11 cellular contexts compared by ENCODE assay signal in the genomic region with DNA sequence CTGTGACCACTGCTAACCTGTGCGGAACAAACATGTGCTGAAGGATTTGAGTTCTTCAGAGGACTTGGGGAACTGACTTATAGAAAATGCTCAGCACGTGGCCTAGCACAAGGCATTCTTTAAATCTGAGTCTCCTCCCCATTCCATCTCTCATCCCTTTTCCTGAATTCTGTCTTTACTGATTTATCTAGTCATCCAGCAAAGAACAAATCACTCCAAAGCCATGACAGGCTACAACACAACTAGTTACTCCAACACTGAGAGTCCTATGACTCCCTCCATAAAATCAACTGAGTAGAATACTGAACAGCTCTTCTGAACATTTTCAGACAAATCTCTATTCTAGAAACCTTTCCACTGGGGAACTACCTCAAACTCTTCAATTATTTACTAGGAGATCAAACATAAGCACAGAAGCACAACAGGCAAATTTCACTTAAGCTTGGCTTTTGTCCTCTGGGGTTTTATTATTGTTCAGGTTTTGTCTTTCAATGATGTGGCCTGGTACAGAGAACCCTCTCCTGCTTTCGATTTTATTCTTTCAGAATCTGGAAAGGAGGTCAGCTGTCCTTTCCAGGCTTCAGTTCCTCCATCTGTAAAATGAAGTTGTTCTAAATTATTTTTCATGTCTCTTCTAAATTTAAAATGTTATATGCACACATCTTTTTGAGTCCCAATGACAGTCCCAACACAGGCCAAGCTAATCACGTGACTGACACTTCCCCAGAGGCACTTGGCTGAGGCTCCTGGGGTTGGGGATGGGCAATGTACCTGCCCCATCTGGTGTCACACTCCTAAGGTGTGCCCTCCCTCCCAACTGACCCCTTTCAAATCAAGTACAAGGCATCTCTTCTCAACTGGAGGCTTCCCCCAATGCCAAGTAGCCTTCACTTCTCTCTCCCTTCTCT. TPM values are rescaled to one million over a fixed set of nuclear protein-coding genes. Genes with fewer than 3 reads are reported as not detected.
DNase-seq lines count a peak whose midpoint lies in the region; ATAC-seq and TF ChIP-seq lines count a peak whose summit lies in the region.
"Had no signal": no experiment of that assay in that cellular context is flagged by ENCODE, and none has a peak within 500 bp of the region (broad histone marks: within the 10 kb centered on the region; RNA-seq: fewer than 3 reads in every experiment).

No MANE protein-coding gene starts in this region.

- peaks cover 77% of the 10 kb centered on the region for H3K4me1 Mint-ChIP-seq in CD8-positive, alpha-beta T cell (ENCODE audit: low read depth)
- H3K4me1 Mint-ChIP-seq in immature natural killer cell (peaks cover 62 to 82% of the 10 kb centered on the region in 2 donors), chondrocyte (ENCODE audit: low read depth) (peaks cover 37% of the 10 kb centered on the region)

- H4K8ac ChIP-seq in IMR-90 (ENCODE audit: low read depth in 2 of 2, low read length in 2 of 2): no peak overlapping the region

- H3K79me1 ChIP-seq in IMR-90 (ENCODE audit: low read depth in 1 of 2, low read length in 2 of 2): peaks cover 53 to 76% of the 10 kb centered on the region in 2 experiments

- H3K9me3 ChIP-seq in CD8-positive, alpha-beta T cell (ENCODE audit: low read length): no peaks in the 10 kb centered on the region
- no peaks in the 10 kb centered on the region for H3K9me3 ChIP-seq in IMR-90 (ENCODE audit: control insufficient read depth, insufficient read depth, low read length)

- dilution Hi-C loops in IMR-90 (cut with HindIII; ENCODE audit: low sequenced_read_pairs, unreplicated experiment): no loop called here

- H2BK15ac ChIP-seq in IMR-90 (ENCODE audit: low read depth, low read length): no peak overlapping the region

- H2BK120ac ChIP-seq in IMR-90 (ENCODE audit: low read depth, low read length): no peak overlapping the region

- no peak for TF ChIP-seq RAD21 in IMR-90 (IDR thresholded peaks at IDR 0.05; ENCODE audit: low read length)

- peaks cover 15% of the 10 kb centered on the region for H3K9me1 ChIP-seq in IMR-90 (ENCODE audit: insufficient read depth, low read length)

- no peak overlapping the region for H2AFZ ChIP-seq in IMR-90 (replicated peaks; ENCODE audit: low read length, poor library complexity)
- H2AFZ ChIP-seq: parathyroid adenoma had no signal

- H3K14ac ChIP-seq in IMR-90 (replicated peaks; ENCODE audit: low read depth, low read length): 0 out of 2 replicates have a peak overlapping the region, but pooled peaks have one; percentile 16

- no peak overlapping the region for H3K9ac ChIP-seq in IMR-90 (ENCODE audit: low read depth, low read length)
- H3K9ac ChIP-seq: BLaER1 treated with 17β-estradiol and CSF1 and Interleukin-3, amounts not matched to agents 10 nM and 100 nM; parathyroid adenoma had no signal

- intact Hi-C loops in CD8-positive, alpha-beta T cell (cut with DNase I, micrococcal nuclease): no loop called here
- intact Hi-C loops in IMR-90 (cut with micrococcal nuclease): no loop called here

- no peak overlapping the region; the same call in 1 of the 2 replicates for H2AK5ac ChIP-seq in IMR-90 (ENCODE audit: low read depth, low read length)

- CTCF ChIA-PET in CD8-positive, alpha-beta T cell (lab: Charles Lee): interaction anchor here (1.2 kb wide), 1 partner anchor 8 kb away, joined by 3 read pairs; no protein-coding TSS in a partner anchor
- CTCF ChIA-PET in IMR-90 (lab: Yijun Ruan, JAX): interaction anchor here (0.6 kb wide), 1 partner anchor 216 kb away, joined by 3 read pairs; no protein-coding TSS in a partner anchor

- H3K56ac ChIP-seq in IMR-90 (ENCODE audit: extremely low read depth, insufficient read depth, low read length): no peak overlapping the region

- H3K27me3 Mint-ChIP-seq in CD8-positive, alpha-beta T cell (ENCODE audit: low read depth): no peaks in the 10 kb centered on the region
- H3K27me3 Mint-ChIP-seq in immature natural killer cell (ENCODE audit: low read depth in 3 of 3) (peaks cover 0 to 5% (median 0%) of the 10 kb centered on the region in 3 donors), chondrocyte (ENCODE audit: low read depth) (no peaks in the 10 kb centered on the region)

- H3K36me3 Mint-ChIP-seq in CD8-positive, alpha-beta T cell: peaks cover 11% of the 10 kb centered on the region
- no peaks in the 10 kb centered on the region for H3K36me3 Mint-ChIP-seq in immature natural killer cell
- peaks cover 2% of the 10 kb centered on the region for H3K36me3 Mint-ChIP-seq in chondrocyte (ENCODE audit: low read depth)

- H3K4me2 ChIP-seq in IMR-90 (ENCODE audit: low read depth, low read length): peak overlapping the region; percentile 46; the same call in 1 of the 2 replicates
- H3K4me2 ChIP-seq: BLaER1 treated with 17β-estradiol and CSF1 and Interleukin-3, amounts not matched to agents 10 nM and 100 nM had no signal

- BruUV-seq in IMR-90 (replicated peaks; lab: Mats Ljungman, UMichigan): no TSS peak

- H4K91ac ChIP-seq in IMR-90 (ENCODE audit: insufficient read depth, low read depth, low read length): peak overlapping the region; percentile 25; the same call in 1 of the 2 replicates

- in situ Hi-C loops in IMR-90 (cut with MboI; ENCODE audit: low sequenced_read_pairs): no loop called here

- H2AK9ac ChIP-seq in IMR-90 (replicated peaks; ENCODE audit: low read depth, low read length, poor library complexity): no peak overlapping the region

- no peak overlapping the region for H3K4me3 ChIP-seq in CD8-positive, alpha-beta T cell (ENCODE audit: low read depth, low read length)
- no peak overlapping the region for H3K4me3 ChIP-seq in IMR-90 (ENCODE audit: insufficient read depth, low read depth, low read length)
- H3K4me3 ChIP-seq: BLaER1 treated with 17β-estradiol and CSF1 and Interleukin-3, amounts not matched to agents 10 nM and 100 nM had no signal

- H3K27ac Mint-ChIP-seq in CD8-positive, alpha-beta T cell: peak overlapping the region; percentile 66
- H3K27ac Mint-ChIP-seq in immature natural killer cell (peak overlapping the region; percentile 5 to 55 (median 29)), chondrocyte (ENCODE audit: unreplicated experiment) (no peak overlapping the region)

- peak overlapping the region; percentile 36; the same call in 1 of the 2 replicates for H3K23ac ChIP-seq in IMR-90 (ENCODE audit: low read depth, low read length)

- H2BK20ac ChIP-seq in IMR-90 (ENCODE audit: low read depth, low read length): no peak overlapping the region

- 100% methylated on average over 1 of the region's 4 CpGs; no CpG with 5 or more reads in 1 of the 2 experiments for WGBS in IMR-90 (ENCODE audit: extremely low coverage in 2 of 2, insufficient read length in 1 of 2), 2 experiments

- peak overlapping the region; percentile 35 for H2BK5ac ChIP-seq in IMR-90 (ENCODE audit: low read depth, low read length, poor library complexity, severe bottlenecking)

- peaks cover 6% of the 10 kb centered on the region for H3K4me1 ChIP-seq in CD8-positive, alpha-beta T cell (ENCODE audit: insufficient read depth, low read length)
- peaks cover 15% of the 10 kb centered on the region for H3K4me1 ChIP-seq in IMR-90 (ENCODE audit: control insufficient read depth, insufficient read depth, low read length)

- no peaks in the 10 kb centered on the region for H3K27me3 ChIP-seq in CD8-positive, alpha-beta T cell (ENCODE audit: insufficient read depth, low read length)
- H3K27me3 ChIP-seq in IMR-90 (ENCODE audit: control insufficient read depth, insufficient read depth, low read length): no peaks in the 10 kb centered on the region
- H3K27me3 ChIP-seq: BLaER1 treated with 17β-estradiol and CSF1 and Interleukin-3, amounts not matched to agents 10 nM and 100 nM had no signal

- no peak overlapping the region for H3K4me3 Mint-ChIP-seq in CD8-positive, alpha-beta T cell
- H3K4me3 Mint-ChIP-seq in immature natural killer cell (no peak overlapping the region), chondrocyte (ENCODE audit: unreplicated experiment) (no peak overlapping the region)

- peaks cover 40% of the 10 kb centered on the region; the same call in 1 of the 2 replicates for H4K20me1 ChIP-seq in IMR-90 (ENCODE audit: insufficient read depth, low read length)

- no peak for DNase-seq in CD8-positive, alpha-beta T cell
- DNase-seq in IMR-90 (no peak), immature natural killer cell (no peak), middle frontal gyrus (ENCODE audit: extremely low spot score, low spot score) (no peak), chondrocyte (ENCODE audit: low spot score) (no peak)

- H3K4ac ChIP-seq in IMR-90 (ENCODE audit: low read depth, low read length): 0 out of 2 replicates have a peak overlapping the region, but pooled peaks have one; percentile 16

- no peak for TF ChIP-seq POLR2A in IMR-90 (IDR thresholded peaks at IDR 0.05; ENCODE audit: low read depth, low read length)

- no peaks in the 10 kb centered on the region for H3K36me3 ChIP-seq in CD8-positive, alpha-beta T cell (ENCODE audit: insufficient read depth, low read length)
- H3K36me3 ChIP-seq in IMR-90 (ENCODE audit: control insufficient read depth, insufficient read depth, low read length): no peaks in the 10 kb centered on the region; the same call in 1 of the 2 replicates

- peak overlapping the region; percentile 78 for H3K18ac ChIP-seq in IMR-90 (ENCODE audit: low read depth, low read length)

- H3K9me3 Mint-ChIP-seq in CD8-positive, alpha-beta T cell: no peaks in the 10 kb centered on the region
- no peaks in the 10 kb centered on the region for H3K9me3 Mint-ChIP-seq in immature natural killer cell
- H3K9me3 Mint-ChIP-seq in chondrocyte (ENCODE audit: low read depth): no peaks in the 10 kb centered on the region

- no peak overlapping the region for H3K27ac ChIP-seq in CD8-positive, alpha-beta T cell (ENCODE audit: low read depth, low read length)
- peak overlapping the region; percentile 67 for H3K27ac ChIP-seq in IMR-90 (ENCODE audit: insufficient read depth, low read length)
- H3K27ac ChIP-seq: parathyroid adenoma had no signal

- peak overlapping the region; percentile 58; the same call in 1 of the 2 replicates for H4K5ac ChIP-seq in IMR-90 (ENCODE audit: low read depth, low read length)

- POLR2A ChIA-PET in CD8-positive, alpha-beta T cell (lab: Charles Lee): interaction anchor here (1.9 kb wide), 1 partner anchor 12 kb away, joined by 4 read pairs; no protein-coding TSS in a partner anchor
- POLR2A ChIA-PET in IMR-90 (lab: Charles Lee; ENCODE audit: unreplicated experiment): interaction anchor here (0.5 kb wide), 1 partner anchor 11 kb away, joined by 5 read pairs; no protein-coding TSS in a partner anchor

- TF ChIP-seq CTCF in CD8-positive, alpha-beta T cell (IDR thresholded peaks at IDR 0.05): no peak
- TF ChIP-seq CTCF in IMR-90 (conservative IDR thresholded peaks at IDR 0.05; ENCODE audit: low read depth, low read length) (no peak), chondrocyte (IDR thresholded peaks at IDR 0.05) (no peak)

- no peak for ATAC-seq in CD8-positive, alpha-beta T cell
- ATAC-seq in GM19438 (IDR thresholded peaks at IDR 0.05; ENCODE audit: low read depth, unreplicated experiment) (peak; percentile 71), IMR-90 (ENCODE audit: low read depth) (no peak), HG02885 (IDR thresholded peaks at IDR 0.05; ENCODE audit: poor library complexity, unreplicated experiment) (no peak), HG02840 (IDR thresholded peaks at IDR 0.05; ENCODE audit: low FRiP score, unreplicated experiment) (no peak)

RNA-seq across cellular contexts. Expression of gene RNU4ATAC, which starts 31.8 kb away (rescaled TPM):
- not detected for total RNA-seq in CD8-positive, alpha-beta T cell
- under 0.01 TPM in 2 replicates for total RNA-seq in IMR-90 (2012; rRNA removed)
- polyA plus RNA-seq in IMR-90 (2012; rRNA removed): not detected in 2 replicates
- polyA plus RNA-seq in IMR-90 (2012; cell fraction: cytosol; rRNA removed): not detected in 2 replicates
- not detected in 2 replicates for polyA plus RNA-seq in IMR-90 (2012; cell fraction: nucleus; rRNA removed; ENCODE audit: low replicate concordance)
- polyA plus RNA-seq in immature natural killer cell: not detected
- not detected in 3 replicates for total RNA-seq in chondrocyte
- total RNA-seq: RPMI7951 had no signal
